8 cellular contexts compared by ENCODE assay signal in the genomic region with DNA sequence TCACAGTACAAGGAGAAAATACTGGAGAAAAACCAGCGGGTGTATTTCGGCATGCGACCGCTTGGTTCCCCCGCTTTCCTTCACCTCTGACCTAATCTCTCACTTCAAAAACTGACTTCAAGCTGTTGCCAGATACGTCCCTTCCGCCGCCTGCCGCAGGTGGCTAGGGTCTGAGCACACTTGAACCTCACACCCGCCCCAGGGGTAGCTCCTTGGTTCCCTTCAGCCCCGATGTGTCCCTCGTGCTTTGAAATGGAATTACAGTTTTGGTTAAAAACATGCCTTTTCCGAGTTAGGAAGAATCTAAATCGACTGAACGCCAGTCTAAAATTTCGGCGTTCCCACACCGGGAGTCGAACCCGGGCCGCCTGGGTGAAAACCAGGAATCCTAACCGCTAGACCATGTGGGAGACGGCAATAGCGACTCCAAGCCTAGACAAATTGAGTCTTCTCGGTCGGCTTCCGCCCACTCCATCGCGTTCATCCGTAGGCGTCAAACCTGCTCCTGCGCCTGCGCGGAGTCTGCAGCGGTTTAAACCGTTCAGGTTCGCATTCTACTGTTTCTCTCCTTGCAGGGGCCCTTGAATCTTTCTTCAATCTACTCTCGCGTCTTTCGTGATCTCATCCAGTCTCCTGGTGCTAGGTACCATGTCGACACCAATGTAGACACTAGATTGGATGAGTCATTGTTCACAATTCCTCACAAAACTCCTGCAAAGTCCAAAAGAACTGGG.
DNase-seq lines count a peak whose midpoint lies in the region; ATAC-seq and TF ChIP-seq lines count a peak whose summit lies in the region.

No MANE protein-coding gene starts in this region.

- H3K27me3 ChIP-seq in Peyer's patch, result no peaks in the 10 kb centered on the region

- DNase-seq in DMS53 treated with DMSO at 0.1 percent for 48 hours (lab: John Stamatoyannopoulos, UW; ENCODE audit: unreplicated experiment) (peak; percentile 94), KG1 (lab: John Stamatoyannopoulos, UW) (peak; percentile 98), Peyer's patch (peak; percentile 93 to 99 (median 97)), activated T-helper 1 cell treated with Interleukin-2 at 50 U/mL for 16 hours (ENCODE audit: low read depth) (peak; percentile 94), fibroblast of gingiva (ENCODE audit: low read depth) (peak; percentile 96), myocyte (ENCODE audit: low read depth) (peak; percentile 97)
- peak; percentile 92 for DNase-seq in stimulated activated CD8-positive, alpha-beta memory T cell treated with anti-CD3 and anti-CD28 coated beads, Interleukin-7, amount 100 ng/mL, for 24 hours (ENCODE audit: low read depth)

- H3K36me3 ChIP-seq in Peyer's patch, result no peaks in the 10 kb centered on the region

- H3K4me3 ChIP-seq in Peyer's patch, result peak overlapping the region; percentile 50 to 61 (median 55)

- ATAC-seq in GM21723 (IDR thresholded peaks at IDR 0.05; ENCODE audit: unreplicated experiment), result peak; percentile 80

- peak overlapping the region; percentile 85 to 98 (median 91) for H3K27ac ChIP-seq in Peyer's patch

- H3K4me1 ChIP-seq in Peyer's patch, result peaks cover 0 to 6% (median 3%) of the 10 kb centered on the region in 4 donors

- peak in 1 of 2 donors; percentile 36 for TF ChIP-seq POLR2A in Peyer's patch (IDR thresholded peaks at IDR 0.05)

- no peaks in the 10 kb centered on the region for H3K9me3 ChIP-seq in Peyer's patch

- TF ChIP-seq CTCF in Peyer's patch (IDR thresholded peaks at IDR 0.05), result peak; percentile 34 to 69 (median 61)

Comparison
In these comparisons a context has a peak if more than half of its experiments do, and no peak if none do; other contexts are left out.
1. Peak in every context shown above with its lines: DNase-seq, ATAC-seq, H3K4me3 ChIP-seq and H3K27ac ChIP-seq.